Comparison of ENCODE assay signal across 1 cellular context in the genomic region with DNA sequence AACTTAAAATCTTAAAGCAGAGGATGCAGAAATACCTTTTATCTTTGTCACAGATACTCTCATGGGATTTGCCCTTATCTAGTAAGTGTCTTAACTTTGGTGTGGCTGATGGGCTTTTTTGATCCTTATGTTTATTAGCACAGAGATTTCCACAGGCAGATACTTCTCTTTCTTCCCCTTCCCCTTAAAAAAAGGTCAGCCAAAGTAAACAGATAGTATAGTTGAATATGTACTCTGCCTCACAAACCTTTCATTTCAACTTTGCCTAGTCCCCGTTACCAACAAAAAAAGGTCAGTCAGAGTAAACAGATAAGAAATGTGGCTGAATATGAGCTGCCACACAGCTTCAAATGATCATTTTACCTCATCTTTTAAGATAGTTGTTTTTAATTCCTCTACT.
A peak's percentile ranks its signal among the peaks of the same experiment; 100 is the strongest.
TF ChIP-seq lines count a peak whose summit lies in the region.

No MANE protein-coding gene starts in this region.

TF ChIP-seq in HepG2, 621 proteins besides CTCF, POLR2A, EP300 and RAD21 (continued from another document and continues in another):
- TF ChIP-seq, protein P1, sequence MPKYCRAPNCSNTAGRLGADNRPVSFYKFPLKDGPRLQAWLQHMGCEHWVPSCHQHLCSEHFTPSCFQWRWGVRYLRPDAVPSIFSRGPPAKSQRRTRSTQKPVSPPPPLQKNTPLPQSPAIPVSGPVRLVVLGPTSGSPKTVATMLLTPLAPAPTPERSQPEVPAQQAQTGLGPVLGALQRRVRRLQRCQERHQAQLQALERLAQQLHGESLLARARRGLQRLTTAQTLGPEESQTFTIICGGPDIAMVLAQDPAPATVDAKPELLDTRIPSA (CRISPR knock-in tag; IDR thresholded peaks at IDR 0.05; ENCODE audit: borderline replicate concordance), result no peak
- TF ChIP-seq ZNF549 (CRISPR knock-in tag; IDR thresholded peaks at IDR 0.05), result no peak
- no peak for TF ChIP-seq ZNF850 (CRISPR knock-in tag; conservative IDR thresholded peaks at IDR 0.05)
- peak; percentile 69 for TF ChIP-seq CREM (IDR thresholded peaks at IDR 0.05)
- TF ChIP-seq CREM (CRISPR knock-in tag; IDR thresholded peaks at IDR 0.05), result no peak
- TF ChIP-seq TCF7L2 (IDR thresholded peaks at IDR 0.05; ENCODE audit: low read depth, low read length), result peak; percentile 98
- no peak for TF ChIP-seq NFRKB (IDR thresholded peaks at IDR 0.05)
- no peak for TF ChIP-seq RARG (CRISPR knock-in tag; IDR thresholded peaks at IDR 0.05; ENCODE audit: low read depth)
- TF ChIP-seq NR2F1 (CRISPR knock-in tag; IDR thresholded peaks at IDR 0.05), result peak; percentile 76 to 94
- TF ChIP-seq, protein P2, sequence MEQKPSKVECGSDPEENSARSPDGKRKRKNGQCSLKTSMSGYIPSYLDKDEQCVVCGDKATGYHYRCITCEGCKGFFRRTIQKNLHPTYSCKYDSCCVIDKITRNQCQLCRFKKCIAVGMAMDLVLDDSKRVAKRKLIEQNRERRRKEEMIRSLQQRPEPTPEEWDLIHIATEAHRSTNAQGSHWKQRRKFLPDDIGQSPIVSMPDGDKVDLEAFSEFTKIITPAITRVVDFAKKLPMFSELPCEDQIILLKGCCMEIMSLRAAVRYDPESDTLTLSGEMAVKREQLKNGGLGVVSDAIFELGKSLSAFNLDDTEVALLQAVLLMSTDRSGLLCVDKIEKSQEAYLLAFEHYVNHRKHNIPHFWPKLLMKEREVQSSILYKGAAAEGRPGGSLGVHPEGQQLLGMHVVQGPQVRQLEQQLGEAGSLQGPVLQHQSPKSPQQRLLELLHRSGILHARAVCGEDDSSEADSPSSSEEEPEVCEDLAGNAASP (CRISPR knock-in tag; IDR thresholded peaks at IDR 0.05; ENCODE audit: borderline replicate concordance), result peak; percentile 39; the same call in 1 of the 2 replicates
- no peak for TF ChIP-seq ZNF616 (CRISPR knock-in tag; IDR thresholded peaks at IDR 0.05; ENCODE audit: low read depth)
- peak; percentile 87 for TF ChIP-seq GFI1 (CRISPR knock-in tag; IDR thresholded peaks at IDR 0.05; ENCODE audit: borderline replicate concordance)
- TF ChIP-seq, protein P3, sequence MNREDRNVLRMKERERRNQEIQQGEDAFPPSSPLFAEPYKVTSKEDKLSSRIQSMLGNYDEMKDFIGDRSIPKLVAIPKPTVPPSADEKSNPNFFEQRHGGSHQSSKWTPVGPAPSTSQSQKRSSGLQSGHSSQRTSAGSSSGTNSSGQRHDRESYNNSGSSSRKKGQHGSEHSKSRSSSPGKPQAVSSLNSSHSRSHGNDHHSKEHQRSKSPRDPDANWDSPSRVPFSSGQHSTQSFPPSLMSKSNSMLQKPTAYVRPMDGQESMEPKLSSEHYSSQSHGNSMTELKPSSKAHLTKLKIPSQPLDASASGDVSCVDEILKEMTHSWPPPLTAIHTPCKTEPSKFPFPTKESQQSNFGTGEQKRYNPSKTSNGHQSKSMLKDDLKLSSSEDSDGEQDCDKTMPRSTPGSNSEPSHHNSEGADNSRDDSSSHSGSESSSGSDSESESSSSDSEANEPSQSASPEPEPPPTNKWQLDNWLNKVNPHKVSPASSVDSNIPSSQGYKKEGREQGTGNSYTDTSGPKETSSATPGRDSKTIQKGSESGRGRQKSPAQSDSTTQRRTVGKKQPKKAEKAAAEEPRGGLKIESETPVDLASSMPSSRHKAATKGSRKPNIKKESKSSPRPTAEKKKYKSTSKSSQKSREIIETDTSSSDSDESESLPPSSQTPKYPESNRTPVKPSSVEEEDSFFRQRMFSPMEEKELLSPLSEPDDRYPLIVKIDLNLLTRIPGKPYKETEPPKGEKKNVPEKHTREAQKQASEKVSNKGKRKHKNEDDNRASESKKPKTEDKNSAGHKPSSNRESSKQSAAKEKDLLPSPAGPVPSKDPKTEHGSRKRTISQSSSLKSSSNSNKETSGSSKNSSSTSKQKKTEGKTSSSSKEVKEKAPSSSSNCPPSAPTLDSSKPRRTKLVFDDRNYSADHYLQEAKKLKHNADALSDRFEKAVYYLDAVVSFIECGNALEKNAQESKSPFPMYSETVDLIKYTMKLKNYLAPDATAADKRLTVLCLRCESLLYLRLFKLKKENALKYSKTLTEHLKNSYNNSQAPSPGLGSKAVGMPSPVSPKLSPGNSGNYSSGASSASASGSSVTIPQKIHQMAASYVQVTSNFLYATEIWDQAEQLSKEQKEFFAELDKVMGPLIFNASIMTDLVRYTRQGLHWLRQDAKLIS (CRISPR knock-in tag; IDR thresholded peaks at IDR 0.05), result no peak
- TF ChIP-seq ZNF431 (CRISPR knock-in tag; IDR thresholded peaks at IDR 0.05; ENCODE audit: borderline replicate concordance, low read depth), result no peak
- TF ChIP-seq SP1 (IDR thresholded peaks at IDR 0.05), result no peak
- TF ChIP-seq SP1 (CRISPR knock-in tag; IDR thresholded peaks at IDR 0.05), result no peak
- TF ChIP-seq DR1 (CRISPR knock-in tag; IDR thresholded peaks at IDR 0.05), result no peak
- no peak for TF ChIP-seq ERF (CRISPR knock-in tag; IDR thresholded peaks at IDR 0.05)
- TF ChIP-seq, protein P4, sequence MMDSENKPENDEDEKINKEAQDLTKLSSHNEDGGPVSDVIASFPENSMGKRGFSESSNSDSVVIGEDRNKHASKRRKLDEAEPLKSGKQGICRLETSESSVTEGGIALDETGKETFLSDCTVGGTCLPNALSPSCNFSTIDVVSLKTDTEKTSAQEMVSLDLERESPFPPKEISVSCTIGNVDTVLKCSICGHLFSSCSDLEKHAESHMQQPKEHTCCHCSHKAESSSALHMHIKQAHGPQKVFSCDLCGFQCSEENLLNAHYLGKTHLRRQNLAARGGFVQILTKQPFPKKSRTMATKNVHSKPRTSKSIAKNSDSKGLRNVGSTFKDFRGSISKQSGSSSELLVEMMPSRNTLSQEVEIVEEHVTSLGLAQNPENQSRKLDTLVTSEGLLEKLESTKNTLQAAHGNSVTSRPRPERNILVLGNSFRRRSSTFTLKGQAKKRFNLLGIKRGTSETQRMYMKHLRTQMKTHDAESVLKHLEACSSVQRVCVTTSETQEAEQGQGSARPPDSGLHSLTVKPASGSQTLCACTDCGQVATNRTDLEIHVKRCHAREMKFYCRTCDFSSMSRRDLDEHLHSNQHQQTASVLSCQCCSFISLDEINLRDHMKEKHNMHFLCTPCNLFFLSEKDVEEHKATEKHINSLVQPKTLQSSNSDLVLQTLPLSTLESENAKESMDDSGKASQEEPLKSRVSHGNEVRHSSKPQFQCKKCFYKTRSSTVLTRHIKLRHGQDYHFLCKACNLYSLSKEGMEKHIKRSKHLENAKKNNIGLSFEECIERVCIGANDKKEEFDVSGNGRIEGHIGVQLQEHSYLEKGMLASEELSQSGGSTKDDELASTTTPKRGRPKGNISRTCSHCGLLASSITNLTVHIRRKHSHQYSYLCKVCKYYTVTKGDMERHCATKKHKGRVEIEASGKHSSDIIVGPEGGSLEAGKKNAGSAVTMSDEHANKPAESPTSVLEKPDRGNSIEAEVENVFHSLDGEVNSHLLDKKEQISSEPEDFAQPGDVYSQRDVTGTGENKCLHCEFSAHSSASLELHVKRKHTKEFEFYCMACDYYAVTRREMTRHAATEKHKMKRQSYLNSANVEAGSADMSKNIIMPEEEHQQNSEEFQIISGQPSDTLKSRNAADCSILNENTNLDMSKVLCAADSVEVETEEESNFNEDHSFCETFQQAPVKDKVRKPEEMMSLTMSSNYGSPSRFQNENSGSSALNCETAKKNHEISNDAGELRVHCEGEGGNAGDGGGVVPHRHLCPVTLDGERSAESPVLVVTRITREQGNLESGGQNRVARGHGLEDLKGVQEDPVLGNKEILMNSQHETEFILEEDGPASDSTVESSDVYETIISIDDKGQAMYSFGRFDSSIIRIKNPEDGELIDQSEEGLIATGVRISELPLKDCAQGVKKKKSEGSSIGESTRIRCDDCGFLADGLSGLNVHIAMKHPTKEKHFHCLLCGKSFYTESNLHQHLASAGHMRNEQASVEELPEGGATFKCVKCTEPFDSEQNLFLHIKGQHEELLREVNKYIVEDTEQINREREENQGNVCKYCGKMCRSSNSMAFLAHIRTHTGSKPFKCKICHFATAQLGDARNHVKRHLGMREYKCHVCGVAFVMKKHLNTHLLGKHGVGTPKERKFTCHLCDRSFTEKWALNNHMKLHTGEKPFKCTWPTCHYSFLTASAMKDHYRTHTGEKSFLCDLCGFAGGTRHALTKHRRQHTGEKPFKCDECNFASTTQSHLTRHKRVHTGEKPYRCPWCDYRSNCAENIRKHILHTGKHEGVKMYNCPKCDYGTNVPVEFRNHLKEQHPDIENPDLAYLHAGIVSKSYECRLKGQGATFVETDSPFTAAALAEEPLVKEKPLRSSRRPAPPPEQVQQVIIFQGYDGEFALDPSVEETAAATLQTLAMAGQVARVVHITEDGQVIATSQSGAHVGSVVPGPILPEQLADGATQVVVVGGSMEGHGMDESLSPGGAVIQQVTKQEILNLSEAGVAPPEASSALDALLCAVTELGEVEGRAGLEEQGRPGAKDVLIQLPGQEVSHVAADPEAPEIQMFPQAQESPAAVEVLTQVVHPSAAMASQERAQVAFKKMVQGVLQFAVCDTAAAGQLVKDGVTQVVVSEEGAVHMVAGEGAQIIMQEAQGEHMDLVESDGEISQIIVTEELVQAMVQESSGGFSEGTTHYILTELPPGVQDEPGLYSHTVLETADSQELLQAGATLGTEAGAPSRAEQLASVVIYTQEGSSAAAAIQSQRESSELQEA (CRISPR knock-in tag; IDR thresholded peaks at IDR 0.05; ENCODE audit: not compliant biosample characterization), result no peak
- no peak for TF ChIP-seq TP53 (CRISPR knock-in tag; conservative IDR thresholded peaks at IDR 0.05)
- TF ChIP-seq, protein P5, sequence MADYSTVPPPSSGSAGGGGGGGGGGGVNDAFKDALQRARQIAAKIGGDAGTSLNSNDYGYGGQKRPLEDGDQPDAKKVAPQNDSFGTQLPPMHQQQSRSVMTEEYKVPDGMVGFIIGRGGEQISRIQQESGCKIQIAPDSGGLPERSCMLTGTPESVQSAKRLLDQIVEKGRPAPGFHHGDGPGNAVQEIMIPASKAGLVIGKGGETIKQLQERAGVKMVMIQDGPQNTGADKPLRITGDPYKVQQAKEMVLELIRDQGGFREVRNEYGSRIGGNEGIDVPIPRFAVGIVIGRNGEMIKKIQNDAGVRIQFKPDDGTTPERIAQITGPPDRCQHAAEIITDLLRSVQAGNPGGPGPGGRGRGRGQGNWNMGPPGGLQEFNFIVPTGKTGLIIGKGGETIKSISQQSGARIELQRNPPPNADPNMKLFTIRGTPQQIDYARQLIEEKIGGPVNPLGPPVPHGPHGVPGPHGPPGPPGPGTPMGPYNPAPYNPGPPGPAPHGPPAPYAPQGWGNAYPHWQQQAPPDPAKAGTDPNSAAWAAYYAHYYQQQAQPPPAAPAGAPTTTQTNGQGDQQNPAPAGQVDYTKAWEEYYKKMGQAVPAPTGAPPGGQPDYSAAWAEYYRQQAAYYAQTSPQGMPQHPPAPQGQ (CRISPR knock-in tag; IDR thresholded peaks at IDR 0.05; ENCODE audit: borderline replicate concordance), result no peak
- TF ChIP-seq, protein P6, sequence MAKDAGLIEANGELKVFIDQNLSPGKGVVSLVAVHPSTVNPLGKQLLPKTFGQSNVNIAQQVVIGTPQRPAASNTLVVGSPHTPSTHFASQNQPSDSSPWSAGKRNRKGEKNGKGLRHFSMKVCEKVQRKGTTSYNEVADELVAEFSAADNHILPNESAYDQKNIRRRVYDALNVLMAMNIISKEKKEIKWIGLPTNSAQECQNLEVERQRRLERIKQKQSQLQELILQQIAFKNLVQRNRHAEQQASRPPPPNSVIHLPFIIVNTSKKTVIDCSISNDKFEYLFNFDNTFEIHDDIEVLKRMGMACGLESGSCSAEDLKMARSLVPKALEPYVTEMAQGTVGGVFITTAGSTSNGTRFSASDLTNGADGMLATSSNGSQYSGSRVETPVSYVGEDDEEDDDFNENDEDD (CRISPR knock-in tag; IDR thresholded peaks at IDR 0.05; ENCODE audit: borderline replicate concordance), result no peak
- TF ChIP-seq ZNF780A (CRISPR knock-in tag; IDR thresholded peaks at IDR 0.05), result no peak
- TF ChIP-seq ZNF205 (CRISPR knock-in tag; IDR thresholded peaks at IDR 0.05), result 0 out of 2 replicates have a peak, but pooled peaks have one; percentile 30
- no peak for TF ChIP-seq HCFC1 (IDR thresholded peaks at IDR 0.05; ENCODE audit: low read depth, low read length)
- no peak for TF ChIP-seq ZNF570 (CRISPR knock-in tag; IDR thresholded peaks at IDR 0.05; ENCODE audit: borderline replicate concordance)
- TF ChIP-seq ZNF484 (CRISPR knock-in tag; IDR thresholded peaks at IDR 0.05; ENCODE audit: borderline replicate concordance, low read depth), result no peak
- TF ChIP-seq SMAD3 (CRISPR knock-in tag; IDR thresholded peaks at IDR 0.05), result no peak
- peak; percentile 91 for TF ChIP-seq ISL2 (CRISPR knock-in tag; IDR thresholded peaks at IDR 0.05)
- TF ChIP-seq HNRNPH1 (optimal IDR thresholded peaks at IDR 0.05; ENCODE audit: low read depth, low read length), result no peak
- TF ChIP-seq ZNF644 (CRISPR knock-in tag; IDR thresholded peaks at IDR 0.05; ENCODE audit: low read depth), result no peak
- no peak for TF ChIP-seq ZNF3 (CRISPR knock-in tag; IDR thresholded peaks at IDR 0.05)
- no peak for TF ChIP-seq RFXANK (CRISPR knock-in tag; IDR thresholded peaks at IDR 0.05)
- TF ChIP-seq SAP130 (CRISPR knock-in tag; IDR thresholded peaks at IDR 0.05; ENCODE audit: low read depth), result peak; percentile 40
- TF ChIP-seq ZBTB7B (CRISPR knock-in tag; IDR thresholded peaks at IDR 0.05), result no peak
- TF ChIP-seq ZNF350 (CRISPR knock-in tag; IDR thresholded peaks at IDR 0.05; ENCODE audit: borderline replicate concordance, low read depth), result no peak
- TF ChIP-seq, protein P7, sequence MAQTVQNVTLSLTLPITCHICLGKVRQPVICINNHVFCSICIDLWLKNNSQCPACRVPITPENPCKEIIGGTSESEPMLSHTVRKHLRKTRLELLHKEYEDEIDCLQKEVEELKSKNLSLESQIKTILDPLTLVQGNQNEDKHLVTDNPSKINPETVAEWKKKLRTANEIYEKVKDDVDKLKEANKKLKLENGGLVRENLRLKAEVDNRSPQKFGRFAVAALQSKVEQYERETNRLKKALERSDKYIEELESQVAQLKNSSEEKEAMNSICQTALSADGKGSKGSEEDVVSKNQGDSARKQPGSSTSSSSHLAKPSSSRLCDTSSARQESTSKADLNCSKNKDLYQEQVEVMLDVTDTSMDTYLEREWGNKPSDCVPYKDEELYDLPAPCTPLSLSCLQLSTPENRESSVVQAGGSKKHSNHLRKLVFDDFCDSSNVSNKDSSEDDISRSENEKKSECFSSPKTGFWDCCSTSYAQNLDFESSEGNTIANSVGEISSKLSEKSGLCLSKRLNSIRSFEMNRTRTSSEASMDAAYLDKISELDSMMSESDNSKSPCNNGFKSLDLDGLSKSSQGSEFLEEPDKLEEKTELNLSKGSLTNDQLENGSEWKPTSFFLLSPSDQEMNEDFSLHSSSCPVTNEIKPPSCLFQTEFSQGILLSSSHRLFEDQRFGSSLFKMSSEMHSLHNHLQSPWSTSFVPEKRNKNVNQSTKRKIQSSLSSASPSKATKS (CRISPR knock-in tag; IDR thresholded peaks at IDR 0.05), result no peak
- no peak for TF ChIP-seq ONECUT2 (CRISPR knock-in tag; IDR thresholded peaks at IDR 0.05)
- TF ChIP-seq, protein P8, sequence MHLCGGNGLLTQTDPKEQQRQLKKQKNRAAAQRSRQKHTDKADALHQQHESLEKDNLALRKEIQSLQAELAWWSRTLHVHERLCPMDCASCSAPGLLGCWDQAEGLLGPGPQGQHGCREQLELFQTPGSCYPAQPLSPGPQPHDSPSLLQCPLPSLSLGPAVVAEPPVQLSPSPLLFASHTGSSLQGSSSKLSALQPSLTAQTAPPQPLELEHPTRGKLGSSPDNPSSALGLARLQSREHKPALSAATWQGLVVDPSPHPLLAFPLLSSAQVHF (CRISPR knock-in tag; IDR thresholded peaks at IDR 0.05), result no peak
- TF ChIP-seq PTBP1 (IDR thresholded peaks at IDR 0.05; ENCODE audit: low read depth, low read length, poor library complexity, severe bottlenecking), result no peak
- TF ChIP-seq TBP (CRISPR knock-in tag; IDR thresholded peaks at IDR 0.05), result no peak
